ENCODE assay signal across 1 cellular context in genomic region chr12:120741476-120742206, GRCh38.
TF ChIP-seq lines count a peak whose summit lies in the region.

No MANE protein-coding gene starts in this region.

TF ChIP-seq in HepG2, 621 proteins besides CTCF, POLR2A, EP300 and RAD21 (continued from another document):
- peak; percentile 30; the same call in 1 of the 2 replicates for TF ChIP-seq ZNF574 (CRISPR knock-in tag; IDR thresholded peaks at IDR 0.05)
- 0 out of 2 replicates have a peak, but pooled peaks have one; percentile 50 for TF ChIP-seq HNRNPL (IDR thresholded peaks at IDR 0.05; ENCODE audit: low read depth, low read length)
- 0 out of 2 replicates have a peak, but pooled peaks have one; percentile 27 for TF ChIP-seq PRDM10 (CRISPR knock-in tag; IDR thresholded peaks at IDR 0.05; ENCODE audit: low read depth)
- TF ChIP-seq ELF1 (CRISPR knock-in tag; IDR thresholded peaks at IDR 0.05), result peak; percentile 67
- TF ChIP-seq HNF4A (CRISPR knock-in tag; IDR thresholded peaks at IDR 0.05), result peak; percentile 87
- TF ChIP-seq ZBTB33 (CRISPR knock-in tag; IDR thresholded peaks at IDR 0.05), result peak; percentile 25; the same call in 1 of the 2 replicates
- TF ChIP-seq KDM2A (CRISPR knock-in tag; IDR thresholded peaks at IDR 0.05; ENCODE audit: borderline replicate concordance, low read depth), result peak; percentile 38; the same call in 1 of the 2 replicates
- TF ChIP-seq ZSCAN20 (CRISPR knock-in tag; IDR thresholded peaks at IDR 0.05; ENCODE audit: borderline replicate concordance), result no peak
- TF ChIP-seq ZNF264 (CRISPR knock-in tag; IDR thresholded peaks at IDR 0.05), result peak; percentile 67
- peak; percentile 12; the same call in 1 of the 2 replicates for TF ChIP-seq NFKB2 (CRISPR knock-in tag; IDR thresholded peaks at IDR 0.05; ENCODE audit: borderline replicate concordance)
- TF ChIP-seq ZFP1 (CRISPR knock-in tag; IDR thresholded peaks at IDR 0.05), result no peak
- TF ChIP-seq ZNF766 (CRISPR knock-in tag; IDR thresholded peaks at IDR 0.05; ENCODE audit: borderline replicate concordance), result 0 out of 2 replicates have a peak, but pooled peaks have one; percentile 66
- 0 out of 2 replicates have a peak, but pooled peaks have one; percentile 13 for TF ChIP-seq HDAC1 (CRISPR knock-in tag; IDR thresholded peaks at IDR 0.05)
- TF ChIP-seq BCL3 (CRISPR knock-in tag; IDR thresholded peaks at IDR 0.05), result 0 out of 2 replicates have a peak, but pooled peaks have one; percentile 46
- peak; percentile 54; the same call in 1 of the 2 replicates for TF ChIP-seq ZNF292 (CRISPR knock-in tag; IDR thresholded peaks at IDR 0.05; ENCODE audit: borderline replicate concordance, low read depth)
- 0 out of 2 replicates have a peak, but pooled peaks have one; percentile 23 for TF ChIP-seq ZNF331 (CRISPR knock-in tag; IDR thresholded peaks at IDR 0.05)
- TF ChIP-seq CAMTA2 (CRISPR knock-in tag; IDR thresholded peaks at IDR 0.05; ENCODE audit: borderline replicate concordance), result 0 out of 2 replicates have a peak, but pooled peaks have one; percentile 30
- 0 out of 2 replicates have a peak, but pooled peaks have one; percentile 2 for TF ChIP-seq ZNF629 (CRISPR knock-in tag; conservative IDR thresholded peaks at IDR 0.05)
- 0 out of 2 replicates have a peak, but pooled peaks have one; percentile 30 for TF ChIP-seq TP53 (CRISPR knock-in tag; conservative IDR thresholded peaks at IDR 0.05)
- TF ChIP-seq ZNF687 (CRISPR knock-in tag; IDR thresholded peaks at IDR 0.05), result peak; percentile 75; the same call in 1 of the 2 replicates
- 0 out of 2 replicates have a peak, but pooled peaks have one; percentile 16 for TF ChIP-seq KAT8 (CRISPR knock-in tag; IDR thresholded peaks at IDR 0.05)
- TF ChIP-seq RBFOX2 (IDR thresholded peaks at IDR 0.05; ENCODE audit: low read depth, low read length), result peak; percentile 52; the same call in 1 of the 2 replicates
- TF ChIP-seq ZNF883 (CRISPR knock-in tag; IDR thresholded peaks at IDR 0.05; ENCODE audit: not compliant biosample characterization), result peak; percentile 32
- peak; percentile 76; the same call in 1 of the 2 replicates for TF ChIP-seq KLF12 (CRISPR knock-in tag; IDR thresholded peaks at IDR 0.05; ENCODE audit: borderline replicate concordance)
